8 cellular contexts compared by ENCODE assay signal in the genomic region with DNA sequence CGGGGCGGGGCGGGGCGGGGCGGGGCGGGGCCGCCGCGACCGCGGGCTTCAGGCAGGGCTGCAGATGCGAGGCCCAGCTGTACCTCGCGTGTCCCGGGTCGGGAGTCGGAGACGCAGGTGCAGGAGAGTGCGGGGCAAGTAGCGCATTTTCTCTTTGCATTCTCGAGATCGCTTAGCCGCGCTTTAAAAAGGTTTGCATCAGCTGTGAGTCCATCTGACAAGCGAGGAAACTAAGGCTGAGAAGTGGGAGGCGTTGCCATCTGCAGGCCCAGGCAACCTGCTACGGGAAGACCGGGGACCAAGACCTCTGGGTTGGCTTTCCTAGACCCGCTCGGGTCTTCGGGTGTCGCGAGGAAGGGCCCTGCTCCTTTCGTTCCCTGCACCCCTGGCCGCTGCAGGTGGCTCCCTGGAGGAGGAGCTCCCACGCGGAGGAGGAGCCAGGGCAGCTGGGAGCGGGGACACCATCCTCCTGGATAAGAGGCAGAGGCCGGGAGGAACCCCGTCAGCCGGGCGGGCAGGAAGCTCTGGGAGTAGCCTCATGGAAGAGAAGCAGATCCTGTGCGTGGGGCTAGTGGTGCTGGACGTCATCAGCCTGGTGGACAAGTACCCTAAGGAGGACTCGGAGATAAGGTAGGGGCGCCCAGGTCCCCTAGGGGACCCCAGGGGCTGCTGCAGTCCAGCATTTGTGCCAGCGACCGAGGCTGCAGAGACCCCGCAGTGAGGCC. TPM values are rescaled to one million over a fixed set of nuclear protein-coding genes. Genes with fewer than 3 reads are reported as not detected.
DNase-seq lines count a peak whose midpoint lies in the region; ATAC-seq, FAIRE-seq and TF ChIP-seq lines count a peak whose summit lies in the region.

TSS of gene KHK (plus strand) at position 51 of the 725 bp plus-strand sequence. CDS start at position 539, 488 bp downstream.

- peak within 1 kb of the TSS; percentile 95 for H3K4me3 Mint-ChIP-seq in stimulated activated memory B cell treated with anti-CD40 and anti-IgM and Interleukin-4, amounts not matched to agents 10 μg/mL and 1 μg/mL and 100 μg/mL, for 72 hours

- H3K27ac Mint-ChIP-seq in stimulated activated memory B cell treated with anti-CD40 and anti-IgM and Interleukin-4, amounts not matched to agents 10 μg/mL and 1 μg/mL and 100 μg/mL, for 72 hours = peak within 1 kb of the TSS; percentile 84

- H3K4me2 ChIP-seq in GM23248 (ENCODE audit: unreplicated experiment) (peak within 1 kb of the TSS; percentile 75), keratinocyte (ENCODE audit: control insufficient read depth, extremely low read depth, insufficient read depth, low read depth, low read length) (peak within 1 kb of the TSS; percentile 94)

- in situ Hi-C loops in GM23248 (cut with MboI) (no loop called here), astrocyte of the cerebellum (cut with HindIII; ENCODE audit: low sequenced_read_pairs) (no loop called here)

- 6 to 7% methylated on average over 40 to 49 of the region's 49 CpGs for WGBS in GM23248 (ENCODE audit: low coverage in 1 of 2, low lambda C conversion rate in 2 of 2, missing lambda C conversion rate in 2 of 2), 2 experiments

- H3K4me3 ChIP-seq in GM23248 (peak within 1 kb of the TSS; percentile 73), astrocyte of the cerebellum (ENCODE audit: low read depth, low read length) (peak within 1 kb of the TSS; percentile 44), keratinocyte (ENCODE audit: control insufficient read depth in 2 of 3, extremely low read depth in 1 of 3, insufficient read depth in 2 of 3, low read depth in 1 of 3, low read length in 3 of 3) (peak within 1 kb of the TSS; percentile 55 to 85 (median 69))

- dilution Hi-C loops in keratinocyte (cut with MboI; ENCODE audit: extremely low pct_ligation_motif_present, low sequenced_read_pairs) = no loop called here

- H3K9me2 ChIP-seq in GM23248 (ENCODE audit: insufficient read depth) = no peaks in the 10 kb centered on the region

- no peaks in the 10 kb centered on the region for H3K36me3 Mint-ChIP-seq in stimulated activated memory B cell treated with anti-CD40 and anti-IgM and Interleukin-4, amounts not matched to agents 10 μg/mL and 1 μg/mL and 100 μg/mL, for 72 hours

- H3K27ac ChIP-seq in GM23248 (peak within 1 kb of the TSS; percentile 59), keratinocyte (ENCODE audit: control insufficient read depth, insufficient read depth, low read length) (peak within 1 kb of the TSS; percentile 43)

- H3K4me1 Mint-ChIP-seq in stimulated activated memory B cell treated with anti-CD40 and anti-IgM and Interleukin-4, amounts not matched to agents 10 μg/mL and 1 μg/mL and 100 μg/mL, for 72 hours = peaks cover 18% of the 10 kb centered on the region

- peaks cover 13% of the 10 kb centered on the region for H3F3A ChIP-seq in GM23248 (ENCODE audit: insufficient read depth)

- H3K27me3 Mint-ChIP-seq in stimulated activated memory B cell treated with anti-CD40 and anti-IgM and Interleukin-4, amounts not matched to agents 10 μg/mL and 1 μg/mL and 100 μg/mL, for 72 hours = no peaks in the 10 kb centered on the region

- H3K9me1 ChIP-seq in keratinocyte (ENCODE audit: control insufficient read depth, extremely low read depth, insufficient read depth, low read length) = no peaks in the 10 kb centered on the region

- TF ChIP-seq CTCF in astrocyte of the cerebellum (IDR thresholded peaks at IDR 0.05; ENCODE audit: low read depth, low read length, missing control alignments) = no peak
- TF ChIP-seq CTCF in keratinocyte (optimal IDR thresholded peaks at IDR 0.05 in 1 of 3, IDR thresholded peaks at IDR 0.05 in 1 of 3, conservative IDR thresholded peaks at IDR 0.05 in 1 of 3; ENCODE audit: extremely low read depth in 1 of 3, insufficient read depth in 2 of 3, low read length in 3 of 3) = no peak

- H3K9ac ChIP-seq in GM23248 (peak within 1 kb of the TSS; percentile 74), keratinocyte (ENCODE audit: control insufficient read depth, extremely low read depth, insufficient read depth, low read length) (peak within 1 kb of the TSS; percentile 73)

- H3K27me3 ChIP-seq in GM23248 (replicated peaks; ENCODE audit: insufficient read depth) (no peaks in the 10 kb centered on the region), keratinocyte (ENCODE audit: control insufficient read depth, extremely low read depth, insufficient read depth, low read length) (no peaks in the 10 kb centered on the region)

- FAIRE-seq in keratinocyte (lab: Jason Lieb, UNC) = no peak

- no peaks in the 10 kb centered on the region for H3K9me3 Mint-ChIP-seq in stimulated activated memory B cell treated with anti-CD40 and anti-IgM and Interleukin-4, amounts not matched to agents 10 μg/mL and 1 μg/mL and 100 μg/mL, for 72 hours

- H3K4me1 ChIP-seq in GM23248 (ENCODE audit: insufficient read depth) (no peaks in the 10 kb centered on the region), keratinocyte (ENCODE audit: control insufficient read depth, extremely low read depth, insufficient read depth, low read length) (peaks cover 11% of the 10 kb centered on the region)

- H4K20me1 ChIP-seq in GM23248 (ENCODE audit: insufficient read depth) = no peaks in the 10 kb centered on the region
- H4K20me1 ChIP-seq in keratinocyte (ENCODE audit: control insufficient read depth, extremely low read depth, insufficient read depth, low read length) = no peaks in the 10 kb centered on the region

- DNase-seq in NCI-H2081 (lab: John Stamatoyannopoulos, UW) = peak; percentile 81 to 82
- no peak for DNase-seq in NCI-H2081 treated with DMSO at 0.1 percent for 48 hours (lab: John Stamatoyannopoulos, UW)
- peak; percentile 26 for DNase-seq in GM23248
- DNase-seq in NCI-H2196 (lab: John Stamatoyannopoulos, UW; ENCODE audit: unreplicated experiment) = peak; percentile 63
- DNase-seq in astrocyte of the cerebellum (ENCODE audit: low read depth) = no peak
- DNase-seq in keratinocyte (ENCODE audit: low read depth, low spot score) = no peak
- DNase-seq in NOMO-1 treated with dmso at 0.1 percent for 144 hours (lab: John Stamatoyannopoulos, UW; ENCODE audit: unreplicated experiment) = no peak

- H3K79me2 ChIP-seq in GM23248 (ENCODE audit: insufficient read depth) (peaks cover 5% of the 10 kb centered on the region), keratinocyte (ENCODE audit: control insufficient read depth, insufficient read depth, low read length) (no peaks in the 10 kb centered on the region)

- H2AFZ ChIP-seq in GM23248 (peak within 1 kb of the TSS; percentile 63), keratinocyte (ENCODE audit: control insufficient read depth, low read length) (peak within 1 kb of the TSS; percentile 65)

- H3K9me3 ChIP-seq in GM23248 (ENCODE audit: low read depth) = no peaks in the 10 kb centered on the region
- no peaks in the 10 kb centered on the region for H3K9me3 ChIP-seq in keratinocyte (ENCODE audit: control insufficient read depth, low read depth, low read length)

- ATAC-seq in stimulated activated memory B cell treated with anti-CD40 and anti-IgM and Interleukin-4, amounts not matched to agents 10 μg/mL and 1 μg/mL and 100 μg/mL, for 72 hours = no peak

- H3K36me3 ChIP-seq in GM23248 (ENCODE audit: low read depth) (no peaks in the 10 kb centered on the region), keratinocyte (ENCODE audit: control insufficient read depth in 2 of 2, extremely low read depth in 1 of 2, insufficient read depth in 2 of 2, low read length in 2 of 2) (no peaks in the 10 kb centered on the region)

RNA-seq across cellular contexts. Expression of gene KHK, which starts in this region (rescaled TPM):
- total RNA-seq in GM23248 (2014; rRNA removed; shearing (Covaris generic)) = not detected in 2 replicates
- polyA plus RNA-seq in GM23248 (2016; fragmentation: Nextera tagmentation; extraction: Ambion mirVana) (0.24 and 0.51 TPM in 2 replicates), keratinocyte (0.06 to 0.36 TPM (median 0.21 TPM) in 3 replicates)
- not detected for polyA plus RNA-seq in keratinocyte (2011; ENCODE audit: low read depth)
- polyA plus RNA-seq in keratinocyte (2011; cell fraction: cytosol; rRNA removed) = 0.10 and 0.11 TPM in 2 replicates
- polyA plus RNA-seq in keratinocyte (2011; cell fraction: nucleus; rRNA removed) = 0.07 and 0.24 TPM in 2 replicates
- 0.16 and 0.46 TPM in 2 replicates for polyA plus RNA-seq in keratinocyte (2012; ENCODE audit: low replicate concordance)
- polyA minus RNA-seq in keratinocyte = 0.45 to 0.95 TPM in 2 of 3 replicates, not detected in the other
- polyA minus RNA-seq in keratinocyte (2011; cell fraction: cytosol; rRNA and poly(A)+ RNA removed) = not detected
- polyA minus RNA-seq in keratinocyte (2011; cell fraction: nucleus; rRNA and poly(A)+ RNA removed) = not detected in 2 replicates

Comparison
In these comparisons a context has a peak if more than half of its experiments do, and no peak if none do; other contexts are left out.
1. DNase-seq: peak in NCI-H2081 (2 of 2) and NCI-H2196 (single experiment); none in NCI-H2081 treated with DMSO at 0.1 percent for 48 hours (single experiment), astrocyte of the cerebellum (single experiment), keratinocyte (single experiment) and NOMO-1 treated with dmso at 0.1 percent for 144 hours (single experiment).
2. Peak in DNase-seq, H3K4me3 ChIP-seq, H3K27ac ChIP-seq, H3K9ac ChIP-seq and H3K4me2 ChIP-seq in GM23248; RNA of the gene not detected or under 1 TPM.
3. Peak in every context shown above with its lines, with median percentiles within 50 percentile points of each other: H3K4me3 ChIP-seq.